1 cellular context compared by ENCODE assay signal in the genomic region with DNA sequence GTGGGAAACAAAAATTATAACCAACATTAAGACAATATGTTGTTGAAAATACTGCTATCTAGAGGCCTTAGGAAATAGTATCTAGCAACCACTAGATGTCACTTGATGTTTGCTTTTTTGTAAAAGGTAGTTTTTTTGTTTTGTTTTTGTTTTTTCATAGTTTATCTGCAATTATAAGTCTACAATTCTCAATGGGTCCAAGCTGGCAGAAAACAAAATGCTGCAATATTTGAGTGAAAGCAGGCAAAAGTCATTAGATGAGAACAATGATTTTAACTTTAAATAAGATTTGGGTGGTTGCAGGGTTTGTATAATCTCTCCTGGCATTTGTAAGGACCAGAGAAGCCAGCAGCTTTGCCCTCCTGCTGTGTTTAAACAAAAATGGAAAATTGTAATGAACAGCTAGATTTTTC.
TF ChIP-seq lines count a peak whose summit lies in the region.

No MANE protein-coding gene starts in this region.

TF ChIP-seq in SK-N-SH treated with all-trans-retinoic acid at 6 μM for 48 hours, 23 proteins besides CTCF, POLR2A, EP300 and RAD21 (continued from another document):
- no peak for TF ChIP-seq CSRNP3 (CRISPR knock-in tag; IDR thresholded peaks at IDR 0.05)
- TF ChIP-seq ZNF70 (CRISPR knock-in tag; IDR thresholded peaks at IDR 0.05), result no peak
